ENCODE assay signal across 8 cellular contexts in the genomic region with DNA sequence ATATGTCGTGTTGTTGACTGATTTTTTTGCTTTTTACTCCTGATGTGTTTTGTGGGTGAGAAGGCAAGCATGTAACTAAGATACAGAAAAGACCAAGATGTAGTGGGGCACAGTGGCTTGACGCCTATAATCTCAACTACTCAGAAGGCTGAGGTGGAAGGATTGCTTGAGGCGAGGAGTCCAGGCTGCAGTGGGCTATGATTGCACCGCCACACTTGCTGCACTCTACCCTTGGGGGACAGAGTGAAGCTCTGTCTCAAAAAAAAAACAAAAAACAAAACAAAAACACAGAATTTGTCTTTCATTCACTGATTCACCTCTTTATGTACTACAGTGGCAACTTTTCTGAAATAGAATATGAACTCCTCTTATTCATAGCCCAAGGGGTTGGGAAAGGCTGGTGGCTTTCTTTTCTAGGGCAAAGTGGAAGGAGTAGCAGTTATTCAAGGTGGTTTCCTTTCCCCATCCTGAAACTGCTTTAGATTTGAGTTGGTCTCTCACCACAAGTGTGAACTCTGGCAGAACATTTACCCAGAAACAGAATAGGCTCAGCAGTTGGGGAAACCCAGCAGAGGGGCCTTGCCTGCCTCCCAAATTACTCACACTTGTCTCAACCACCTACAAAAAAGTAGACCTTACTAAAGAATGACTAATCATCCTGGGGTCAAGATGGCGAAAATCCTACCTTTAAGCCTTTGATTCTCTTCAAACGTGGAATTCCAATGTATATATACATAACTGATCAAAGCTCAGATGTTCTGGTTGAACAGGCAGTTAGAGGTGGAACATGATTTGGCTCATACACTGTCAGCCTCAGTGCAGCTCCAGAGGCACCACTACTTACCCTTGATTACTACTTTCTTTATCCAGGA. TPM values are rescaled to one million over a fixed set of nuclear protein-coding genes. Genes with fewer than 3 reads are reported as not detected.
A peak's percentile ranks its signal among the peaks of the same experiment; 100 is the strongest.
DNase-seq lines count a peak whose midpoint lies in the region; ATAC-seq, FAIRE-seq and TF ChIP-seq lines count a peak whose summit lies in the region.

No MANE protein-coding gene starts in this region.

- H3K79me2 ChIP-seq in keratinocyte (ENCODE audit: control insufficient read depth, insufficient read depth, low read length): peaks cover 37% of the 10 kb centered on the region

- peak overlapping the region; percentile 48 for H3K27ac ChIP-seq in keratinocyte (ENCODE audit: control insufficient read depth, insufficient read depth, low read length)

- no peaks in the 10 kb centered on the region for H3K9me1 ChIP-seq in keratinocyte (ENCODE audit: control insufficient read depth, extremely low read depth, insufficient read depth, low read length)

- H3K4me3 ChIP-seq in keratinocyte (ENCODE audit: control insufficient read depth in 2 of 3, extremely low read depth in 1 of 3, insufficient read depth in 2 of 3, low read depth in 1 of 3, low read length in 3 of 3): no peak overlapping the region

- FAIRE-seq in keratinocyte (lab: Jason Lieb, UNC): peak; percentile 13

- dilution Hi-C loops in keratinocyte (cut with MboI; ENCODE audit: extremely low pct_ligation_motif_present, low sequenced_read_pairs): no loop called here

- H3K4me1 ChIP-seq in keratinocyte (ENCODE audit: control insufficient read depth, extremely low read depth, insufficient read depth, low read length): peaks cover 38% of the 10 kb centered on the region

- H3K27me3 ChIP-seq in keratinocyte (ENCODE audit: control insufficient read depth, extremely low read depth, insufficient read depth, low read length): no peaks in the 10 kb centered on the region

- no peaks in the 10 kb centered on the region for H3K9me3 ChIP-seq in keratinocyte (ENCODE audit: control insufficient read depth, low read depth, low read length)

- TF ChIP-seq CTCF in keratinocyte (optimal IDR thresholded peaks at IDR 0.05 in 1 of 3, IDR thresholded peaks at IDR 0.05 in 1 of 3, conservative IDR thresholded peaks at IDR 0.05 in 1 of 3; ENCODE audit: extremely low read depth in 1 of 3, insufficient read depth in 2 of 3, low read length in 3 of 3): no peak

- no peak overlapping the region for H3K9ac ChIP-seq in keratinocyte (ENCODE audit: control insufficient read depth, extremely low read depth, insufficient read depth, low read length)

- ATAC-seq in GM18870 (IDR thresholded peaks at IDR 0.05; ENCODE audit: unreplicated experiment) (peak; percentile 89), HG03025 (IDR thresholded peaks at IDR 0.05; ENCODE audit: low FRiP score, unreplicated experiment) (peak; percentile 73)

- no peaks in the 10 kb centered on the region for H4K20me1 ChIP-seq in keratinocyte (ENCODE audit: control insufficient read depth, extremely low read depth, insufficient read depth, low read length)

- peaks cover 1 to 19% of the 10 kb centered on the region in 2 experiments for H3K36me3 ChIP-seq in keratinocyte (ENCODE audit: control insufficient read depth in 2 of 2, extremely low read depth in 1 of 2, insufficient read depth in 2 of 2, low read length in 2 of 2)

- DNase-seq in activated CD4-positive, CD25-positive, alpha-beta regulatory T cell treated with anti-CD3 and anti-CD28 coated beads, Interleukin-2, amount 50 U/mL, for 72 hours: peak; percentile 51
- DNase-seq in keratinocyte (ENCODE audit: low read depth, low spot score) (peak; percentile 60), ureter (ENCODE audit: low spot score) (no peak), NCI-H2227 (lab: John Stamatoyannopoulos, UW; ENCODE audit: unreplicated experiment) (no peak), NCI-H446 (lab: John Stamatoyannopoulos, UW) (no peak), hepatic stellate cell (ENCODE audit: low spot score) (no peak)

- no peak overlapping the region for H2AFZ ChIP-seq in keratinocyte (ENCODE audit: control insufficient read depth, low read length)

- peak overlapping the region; percentile 38 for H3K4me2 ChIP-seq in keratinocyte (ENCODE audit: control insufficient read depth, extremely low read depth, insufficient read depth, low read depth, low read length)

RNA-seq across cellular contexts. Expression of gene TANK, which starts 6.5 kb away (rescaled TPM):
- 33.5 to 47.2 TPM (median 40.5 TPM) in 3 replicates for polyA plus RNA-seq in keratinocyte
- polyA plus RNA-seq in keratinocyte (2011; ENCODE audit: low read depth): 209 TPM
- 27.7 and 49.4 TPM in 2 replicates for polyA plus RNA-seq in keratinocyte (2011; cell fraction: cytosol; rRNA removed)
- polyA plus RNA-seq in keratinocyte (2011; cell fraction: nucleus; rRNA removed): 44.1 and 49.5 TPM in 2 replicates
- 37.0 and 78.6 TPM in 2 replicates for polyA plus RNA-seq in keratinocyte (2012; ENCODE audit: low replicate concordance)
- 9.3 to 23.4 TPM (median 12.9 TPM) in 3 replicates for polyA minus RNA-seq in keratinocyte
- polyA minus RNA-seq in keratinocyte (2011; cell fraction: cytosol; rRNA and poly(A)+ RNA removed): 22.1 TPM
- 38.1 and 67.9 TPM in 2 replicates for polyA minus RNA-seq in keratinocyte (2011; cell fraction: nucleus; rRNA and poly(A)+ RNA removed)
- total RNA-seq in ureter: 81.2 TPM

Comparison
In these comparisons a context has a peak if more than half of its experiments do, and no peak if none do; other contexts are left out.
1. DNase-seq: peak in activated CD4-positive, CD25-positive, alpha-beta regulatory T cell treated with anti-CD3 and anti-CD28 coated beads, Interleukin-2, amount 50 U/mL, for 72 hours (single experiment) and keratinocyte (single experiment); none in ureter (single experiment), NCI-H2227 (single experiment), NCI-H446 (0 of 2) and hepatic stellate cell (single experiment).